11 cellular contexts compared by ENCODE assay signal in genomic region chr7:110090113-110090820, GRCh38.
DNase-seq lines count a peak whose midpoint lies in the region; ATAC-seq, FAIRE-seq and TF ChIP-seq lines count a peak whose summit lies in the region.
"Had no signal": no experiment of that assay in that cellular context is flagged by ENCODE, and none has a peak within 500 bp of the region (broad histone marks: within the 10 kb centered on the region; RNA-seq: fewer than 3 reads in every experiment).

No MANE protein-coding gene starts in this region.

- H3K4me1 ChIP-seq in small intestine (ENCODE audit: control insufficient read depth in 2 of 2, insufficient read depth in 1 of 2, low read depth in 1 of 2, low read length in 1 of 2) = no peaks in the 10 kb centered on the region
- H3K4me1 ChIP-seq: parathyroid adenoma had no signal

- no peaks in the 10 kb centered on the region for H3K4me1 Mint-ChIP-seq in activated CD8-positive, alpha-beta T cell treated with anti-CD3 and anti-CD28 coated beads for 36 hours (ENCODE audit: low read depth)
- no peaks in the 10 kb centered on the region for H3K4me1 Mint-ChIP-seq in activated CD8-positive, alpha-beta T cell treated with anti-CD3 and anti-CD28 coated beads, Interleukin-2, amount 10 ng/mL, durations not matched to agents 7 days and 5 days (ENCODE audit: low read depth)
- no peaks in the 10 kb centered on the region for H3K4me1 Mint-ChIP-seq in chondrocyte (ENCODE audit: low read depth)
- H3K4me1 Mint-ChIP-seq in activated naive CD8-positive, alpha-beta T cell treated with anti-CD3 and anti-CD28 coated beads for 36 hours = no peaks in the 10 kb centered on the region

- TF ChIP-seq CTCF in activated CD8-positive, alpha-beta T cell treated with anti-CD3 and anti-CD28 coated beads for 36 hours (IDR thresholded peaks at IDR 0.05) = peak; percentile 18
- peak; percentile 83 for TF ChIP-seq CTCF in chondrocyte (IDR thresholded peaks at IDR 0.05)

- H3K27ac ChIP-seq in small intestine (ENCODE audit: low read depth in 1 of 2, low read length in 1 of 2) = no peak overlapping the region
- H3K27ac ChIP-seq: parathyroid adenoma had no signal

- no peak for FAIRE-seq in small intestine (lab: Jason Lieb, UNC)

- POLR2A ChIA-PET in activated CD8-positive, alpha-beta T cell treated with anti-CD3 and anti-CD28 coated beads for 36 hours (lab: Charles Lee) = no interaction called here
- POLR2A ChIA-PET in activated CD8-positive, alpha-beta T cell treated with anti-CD3 and anti-CD28 coated beads, Interleukin-2, amount 10 ng/mL, durations not matched to agents 7 days and 5 days (lab: Charles Lee) = no interaction called here

- H3K9me3 ChIP-seq in small intestine (ENCODE audit: control insufficient read depth, low read depth) = no peaks in the 10 kb centered on the region

- CTCF ChIA-PET in activated CD8-positive, alpha-beta T cell treated with anti-CD3 and anti-CD28 coated beads for 36 hours (lab: Charles Lee) = interaction anchor here (1.0 kb wide), 1 partner anchor 9 kb away, joined by 3 read pairs; no protein-coding TSS in a partner anchor
- CTCF ChIA-PET in activated CD8-positive, alpha-beta T cell treated with anti-CD3 and anti-CD28 coated beads, Interleukin-2, amount 10 ng/mL, durations not matched to agents 7 days and 5 days (lab: Charles Lee) = interaction anchor here (1.4 kb wide), 1 partner anchor 1008 kb away, joined by 3 read pairs; no protein-coding TSS in a partner anchor

- no peaks in the 10 kb centered on the region for H3K27me3 ChIP-seq in small intestine (ENCODE audit: control insufficient read depth in 2 of 2, insufficient read depth in 2 of 2, low read length in 2 of 2)

- no peak for DNase-seq in activated CD8-positive, alpha-beta T cell treated with anti-CD3 and anti-CD28 coated beads for 36 hours
- DNase-seq in activated CD8-positive, alpha-beta T cell treated with anti-CD3 and anti-CD28 coated beads, Interleukin-2, amount 10 ng/mL, durations not matched to agents 7 days and 5 days = no peak
- DNase-seq in LoVo (ENCODE audit: low spot score) (peak; percentile 39), chondrocyte (ENCODE audit: low spot score) (no peak), small intestine (peak; percentile 8), NCI-H128 (lab: John Stamatoyannopoulos, UW; ENCODE audit: unreplicated experiment) (no peak)
- no peak for DNase-seq in activated naive CD8-positive, alpha-beta T cell treated with anti-CD3 and anti-CD28 coated beads for 36 hours
- DNase-seq: NCI-H1105 treated with DMSO at 0.1 percent for 48 hours had no signal

- peaks cover 3% of the 10 kb centered on the region for H3K27me3 Mint-ChIP-seq in activated CD8-positive, alpha-beta T cell treated with anti-CD3 and anti-CD28 coated beads for 36 hours
- H3K27me3 Mint-ChIP-seq in activated CD8-positive, alpha-beta T cell treated with anti-CD3 and anti-CD28 coated beads, Interleukin-2, amount 10 ng/mL, durations not matched to agents 7 days and 5 days (ENCODE audit: low read depth) = no peaks in the 10 kb centered on the region
- no peaks in the 10 kb centered on the region for H3K27me3 Mint-ChIP-seq in chondrocyte (ENCODE audit: low read depth)
- no peaks in the 10 kb centered on the region for H3K27me3 Mint-ChIP-seq in activated naive CD8-positive, alpha-beta T cell treated with anti-CD3 and anti-CD28 coated beads for 36 hours

- no peaks in the 10 kb centered on the region for H3K36me3 ChIP-seq in small intestine (ENCODE audit: control insufficient read depth in 2 of 2, insufficient read depth in 2 of 2, low read length in 2 of 2)

- no peak for ATAC-seq in activated CD8-positive, alpha-beta T cell treated with anti-CD3 and anti-CD28 coated beads for 36 hours
- ATAC-seq in activated CD8-positive, alpha-beta T cell treated with anti-CD3 and anti-CD28 coated beads, Interleukin-2, amount 10 ng/mL, durations not matched to agents 7 days and 5 days = no peak
- ATAC-seq in GM21515 (IDR thresholded peaks at IDR 0.05; ENCODE audit: unreplicated experiment) = no peak
- ATAC-seq: activated naive CD4-positive, alpha-beta T cell treated with anti-CD3 and anti-CD28 coated beads, Interleukin-2, amount 50 U/mL, for 72 hours had no signal

- intact Hi-C loops in activated CD8-positive, alpha-beta T cell treated with anti-CD3 and anti-CD28 coated beads for 36 hours (cut with micrococcal nuclease) = no loop called here

- 74 to 82% (median 79%) methylated on average over 11 of the region's 11 CpGs for WGBS in small intestine, 3 donors

- H3K4me3 Mint-ChIP-seq in activated CD8-positive, alpha-beta T cell treated with anti-CD3 and anti-CD28 coated beads for 36 hours = no peak overlapping the region
- no peak overlapping the region for H3K4me3 Mint-ChIP-seq in activated CD8-positive, alpha-beta T cell treated with anti-CD3 and anti-CD28 coated beads, Interleukin-2, amount 10 ng/mL, durations not matched to agents 7 days and 5 days
- H3K4me3 Mint-ChIP-seq in chondrocyte (ENCODE audit: unreplicated experiment) = no peak overlapping the region
- H3K4me3 Mint-ChIP-seq in activated naive CD8-positive, alpha-beta T cell treated with anti-CD3 and anti-CD28 coated beads for 36 hours = no peak overlapping the region

- H3K9me3 Mint-ChIP-seq in activated CD8-positive, alpha-beta T cell treated with anti-CD3 and anti-CD28 coated beads for 36 hours = no peaks in the 10 kb centered on the region
- H3K9me3 Mint-ChIP-seq in activated CD8-positive, alpha-beta T cell treated with anti-CD3 and anti-CD28 coated beads, Interleukin-2, amount 10 ng/mL, durations not matched to agents 7 days and 5 days (ENCODE audit: insufficient read depth) = no peaks in the 10 kb centered on the region
- no peaks in the 10 kb centered on the region for H3K9me3 Mint-ChIP-seq in chondrocyte (ENCODE audit: low read depth)
- H3K9me3 Mint-ChIP-seq in activated naive CD8-positive, alpha-beta T cell treated with anti-CD3 and anti-CD28 coated beads for 36 hours = no peaks in the 10 kb centered on the region
- H3K9me3 Mint-ChIP-seq: activated naive CD4-positive, alpha-beta T cell treated with anti-CD3 and anti-CD28 coated beads, Interleukin-2, amount 50 U/mL, for 72 hours had no signal

- H3K27ac Mint-ChIP-seq in activated CD8-positive, alpha-beta T cell treated with anti-CD3 and anti-CD28 coated beads for 36 hours = no peak overlapping the region
- no peak overlapping the region for H3K27ac Mint-ChIP-seq in activated CD8-positive, alpha-beta T cell treated with anti-CD3 and anti-CD28 coated beads, Interleukin-2, amount 10 ng/mL, durations not matched to agents 7 days and 5 days
- no peak overlapping the region for H3K27ac Mint-ChIP-seq in chondrocyte (ENCODE audit: unreplicated experiment)
- no peak overlapping the region for H3K27ac Mint-ChIP-seq in activated naive CD8-positive, alpha-beta T cell treated with anti-CD3 and anti-CD28 coated beads for 36 hours
- H3K27ac Mint-ChIP-seq: activated naive CD4-positive, alpha-beta T cell treated with anti-CD3 and anti-CD28 coated beads, Interleukin-2, amount 50 U/mL, for 72 hours had no signal

- H3K36me3 Mint-ChIP-seq in activated CD8-positive, alpha-beta T cell treated with anti-CD3 and anti-CD28 coated beads for 36 hours (ENCODE audit: low read depth) = no peaks in the 10 kb centered on the region
- no peaks in the 10 kb centered on the region for H3K36me3 Mint-ChIP-seq in activated CD8-positive, alpha-beta T cell treated with anti-CD3 and anti-CD28 coated beads, Interleukin-2, amount 10 ng/mL, durations not matched to agents 7 days and 5 days (ENCODE audit: low read depth)
- peaks cover 2% of the 10 kb centered on the region for H3K36me3 Mint-ChIP-seq in chondrocyte (ENCODE audit: low read depth)
- H3K36me3 Mint-ChIP-seq in activated naive CD8-positive, alpha-beta T cell treated with anti-CD3 and anti-CD28 coated beads for 36 hours = no peaks in the 10 kb centered on the region
- H3K36me3 Mint-ChIP-seq: activated naive CD4-positive, alpha-beta T cell treated with anti-CD3 and anti-CD28 coated beads, Interleukin-2, amount 50 U/mL, for 72 hours had no signal

- no peak overlapping the region for H3K4me3 ChIP-seq in small intestine (ENCODE audit: low read depth in 1 of 2, low read length in 2 of 2)

Comparison
In these comparisons a context has a peak if more than half of its experiments do, and no peak if none do; other contexts are left out.
1. DNase-seq: peak in LoVo (single experiment) and small intestine (single experiment); none in activated CD8-positive, alpha-beta T cell treated with anti-CD3 and anti-CD28 coated beads for 36 hours (single experiment), activated CD8-positive, alpha-beta T cell treated with anti-CD3 and anti-CD28 coated beads, Interleukin-2, amount 10 ng/mL, durations not matched to agents 7 days and 5 days (single experiment), chondrocyte (single experiment), activated naive CD8-positive, alpha-beta T cell treated with anti-CD3 and anti-CD28 coated beads for 36 hours (single experiment) and NCI-H128 (single experiment).